In the genomic region with DNA sequence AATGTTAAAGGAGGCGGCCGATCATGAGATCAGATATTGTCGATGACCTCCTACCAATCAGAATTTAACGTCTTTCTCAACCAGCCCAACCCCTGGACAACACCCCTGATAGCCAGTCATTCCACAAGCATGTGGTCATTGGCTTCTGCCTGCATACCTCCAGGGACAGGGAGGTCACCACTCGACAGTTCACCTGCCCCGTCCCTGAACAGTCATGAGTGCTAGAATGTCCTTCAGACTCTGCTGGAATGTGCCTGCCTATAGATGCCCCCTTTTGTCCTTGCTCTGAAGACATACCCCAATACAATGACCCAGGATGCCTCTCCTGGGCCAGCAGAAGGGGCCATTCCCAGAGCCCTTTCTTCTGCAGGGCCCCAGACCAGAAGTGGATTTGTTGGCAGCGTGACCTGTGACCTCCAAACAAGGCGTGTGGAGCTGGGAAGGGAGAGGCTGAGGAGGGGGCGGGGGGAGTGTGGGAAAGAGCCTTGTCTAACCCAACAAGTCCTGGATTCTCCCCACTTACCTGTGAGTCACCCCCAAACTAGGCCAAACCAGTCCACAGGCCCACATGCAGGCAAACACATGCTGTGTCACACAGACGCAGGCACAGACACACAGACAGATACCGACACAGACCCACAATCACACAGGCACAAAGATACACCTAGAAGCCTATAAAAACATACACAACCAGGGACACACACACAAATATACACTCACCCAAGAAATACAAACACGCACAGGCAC, we compare ENCODE assay signal across 1 cellular context.
TF ChIP-seq lines count a peak whose summit lies in the region.

No MANE protein-coding gene starts in this region.

TF ChIP-seq in endothelial cell of umbilical vein, 7 proteins besides CTCF, POLR2A, EP300 and RAD21 (continued from another document):
- TF ChIP-seq GATA2 (IDR thresholded peaks at IDR 0.05; ENCODE audit: insufficient read depth, insufficient read length, low read depth, low read length) (no peak), FOS (IDR thresholded peaks at IDR 0.05; ENCODE audit: borderline replicate concordance, insufficient read depth, low read length) (no peak), MYC (IDR thresholded peaks at IDR 0.05; ENCODE audit: low read depth, low read length) (no peak), EZH2 (IDR thresholded peaks at IDR 0.05; ENCODE audit: borderline replicate concordance, low read depth, low read length, severe bottlenecking) (no peak), JUN (IDR thresholded peaks at IDR 0.05; ENCODE audit: borderline replicate concordance, insufficient read depth, insufficient read length, low read depth) (no peak)
- TF ChIP-seq, protein P1, sequence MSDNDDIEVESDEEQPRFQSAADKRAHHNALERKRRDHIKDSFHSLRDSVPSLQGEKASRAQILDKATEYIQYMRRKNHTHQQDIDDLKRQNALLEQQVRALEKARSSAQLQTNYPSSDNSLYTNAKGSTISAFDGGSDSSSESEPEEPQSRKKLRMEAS (IDR thresholded peaks at IDR 0.05; ENCODE audit: insufficient read depth, insufficient read length): no peak
